1 cellular context compared by ENCODE assay signal in genomic region chr3:32903953-32904352, GRCh38.
TF ChIP-seq lines count a peak whose summit lies in the region.

No MANE protein-coding gene starts in this region.

TF ChIP-seq in K562, 482 proteins besides CTCF, POLR2A, EP300 and RAD21:
- TF ChIP-seq PRDM10 (IDR thresholded peaks at IDR 0.05; ENCODE audit: partially characterized antibody): peak; percentile 67
- TF ChIP-seq NR4A1 (CRISPR knock-in tag; IDR thresholded peaks at IDR 0.05): no peak
- TF ChIP-seq NR4A1 (tag; IDR thresholded peaks at IDR 0.05): no peak
